9 cellular contexts compared by ENCODE assay signal in the genomic region with DNA sequence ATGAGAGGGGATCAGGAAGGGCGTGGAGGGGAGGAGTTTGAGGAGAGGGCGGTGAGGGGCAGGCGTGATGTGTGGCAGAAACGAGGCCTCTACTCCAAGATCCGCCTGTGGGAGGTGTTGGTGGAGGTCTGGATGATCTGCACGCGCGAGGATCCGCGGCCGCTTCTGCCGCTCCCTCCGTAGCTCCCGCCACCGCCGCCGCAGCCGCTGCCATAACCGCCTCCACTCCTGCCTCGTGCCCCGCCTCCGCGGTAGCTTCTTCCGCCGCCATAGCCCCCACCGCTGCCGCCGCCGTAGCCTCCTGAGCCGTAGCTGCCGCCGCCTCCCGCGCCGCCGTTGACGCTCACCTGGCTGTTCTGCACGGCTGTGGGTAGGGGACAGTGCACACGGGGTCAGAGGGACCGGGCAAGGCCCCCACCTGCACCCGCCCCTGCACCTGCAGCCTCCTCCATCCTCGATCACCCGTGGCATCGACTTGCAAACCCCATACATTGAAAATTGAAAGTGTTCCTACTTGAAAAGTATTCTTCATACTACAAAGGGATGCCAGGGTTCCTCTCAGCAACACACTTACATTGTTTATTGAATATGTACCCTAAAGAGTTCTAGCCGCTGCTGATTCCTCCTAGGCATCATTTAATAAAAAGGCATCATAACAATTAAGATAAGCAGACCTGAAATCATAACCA. TPM values are rescaled to one million over a fixed set of nuclear protein-coding genes. Genes with fewer than 3 reads are reported as not detected.
DNase-seq lines count a peak whose midpoint lies in the region; ATAC-seq and TF ChIP-seq lines count a peak whose summit lies in the region.
"Had no signal": no experiment of that assay in that cellular context is flagged by ENCODE, and none has a peak within 500 bp of the region (broad histone marks: within the 10 kb centered on the region; RNA-seq: fewer than 3 reads in every experiment).

No MANE protein-coding gene starts in this region.

- in situ Hi-C loops in brain microvascular endothelial cell (cut with HindIII; ENCODE audit: low pct_ligation_motif_present, low sequenced_read_pairs), result no loop called here

- CTCF ChIA-PET in HEK293 (lab: Yijun Ruan, JAX), result interaction anchor here (0.6 to 1.1 kb wide), 4 partner anchors 25 to 319 kb away, joined by 3 to 6 read pairs (median 4); no protein-coding TSS in a partner anchor
- CTCF ChIA-PET in RWPE1 (lab: Yijun Ruan, JAX), result no interaction called here

- DNase-seq in activated CD4-positive, CD25-positive, alpha-beta regulatory T cell treated with anti-CD3 and anti-CD28 coated beads, Interleukin-2, amount 50 U/mL, for 16 hours (ENCODE audit: low read depth, low spot score), result peak; percentile 2
- DNase-seq in dorsolateral prefrontal cortex (peak in 5 of 10 donors; percentile 38 to 62 (median 49)), thoracic aorta (ENCODE audit: low spot score) (no peak), brain microvascular endothelial cell (no peak), RWPE1 (ENCODE audit: low spot score) (no peak)

- no peak overlapping the region for H3K27ac ChIP-seq in HEK293 (ENCODE audit: extremely low read depth, low read depth, low read length)
- no peak overlapping the region for H3K27ac ChIP-seq in dorsolateral prefrontal cortex
- H3K27ac ChIP-seq in neural cell (ENCODE audit: low read length), result no peak overlapping the region
- no peak overlapping the region for H3K27ac ChIP-seq in thoracic aorta
- no peak overlapping the region for H3K27ac ChIP-seq in brain microvascular endothelial cell
- no peak overlapping the region for H3K27ac ChIP-seq in RWPE1

- H3K36me3 ChIP-seq in HEK293 (ENCODE audit: control insufficient read depth in 2 of 2, insufficient read depth in 1 of 2, low read length in 2 of 2) (no peaks in the 10 kb centered on the region), neural cell (ENCODE audit: insufficient read depth, low read length) (no peaks in the 10 kb centered on the region), thoracic aorta (no peaks in the 10 kb centered on the region), brain microvascular endothelial cell (replicated peaks) (no peaks in the 10 kb centered on the region)

- TF ChIP-seq CTCF in HEK293 (tag by site-specific recombination; IDR thresholded peaks at IDR 0.05), result no peak
- TF ChIP-seq CTCF in dorsolateral prefrontal cortex (IDR thresholded peaks at IDR 0.05 in 54 of 56, conservative IDR thresholded peaks at IDR 0.05 in 2 of 56; ENCODE audit: low read depth in 1 of 56, partially characterized antibody in 56 of 56), result no peak
- TF ChIP-seq CTCF in neural cell (IDR thresholded peaks at IDR 0.05; ENCODE audit: poor library complexity, severe bottlenecking), result no peak
- TF ChIP-seq CTCF in thoracic aorta (IDR thresholded peaks at IDR 0.05), result no peak
- TF ChIP-seq CTCF in brain microvascular endothelial cell (IDR thresholded peaks at IDR 0.05; ENCODE audit: low read depth, low read length, missing control alignments), result no peak
- no peak for TF ChIP-seq CTCF in RWPE1 (conservative IDR thresholded peaks at IDR 0.05; ENCODE audit: low read depth)

- no peak overlapping the region for H3K4me3 ChIP-seq in HEK293 (ENCODE audit: low read depth, low read length)
- H3K4me3 ChIP-seq in dorsolateral prefrontal cortex, result peak overlapping the region in 58 of 59 donors; percentile 14 to 66 (median 43)
- H3K4me3 ChIP-seq in neural cell (ENCODE audit: low read length), result peak overlapping the region; percentile 64
- peak overlapping the region; percentile 61 for H3K4me3 ChIP-seq in thoracic aorta
- no peak overlapping the region for H3K4me3 ChIP-seq in brain microvascular endothelial cell (ENCODE audit: low read depth, low read length)

- POLR2A ChIA-PET in HEK293 (lab: Yijun Ruan, JAX) (no interaction called here), RWPE1 (lab: Yijun Ruan, JAX; ENCODE audit: low non-redundant PET) (no interaction called here)

- no peak for TF ChIP-seq EP300 in neural cell (conservative IDR thresholded peaks at IDR 0.05; ENCODE audit: poor library complexity, severe bottlenecking)

- H3K27me3 ChIP-seq in dorsolateral prefrontal cortex (peaks cover 0 to 40% (median 3%) of the 10 kb centered on the region in 45 donors), neural cell (ENCODE audit: insufficient read depth, low read depth, low read length) (peaks cover 19% of the 10 kb centered on the region), thoracic aorta (replicated peaks; ENCODE audit: insufficient read depth) (no peaks in the 10 kb centered on the region), brain microvascular endothelial cell (replicated peaks) (peaks cover 28% of the 10 kb centered on the region)

- peak overlapping the region; percentile 52 for H3K9ac ChIP-seq in neural cell (ENCODE audit: low read length)

- H3K9me2 ChIP-seq in neural cell (ENCODE audit: insufficient read depth, low read length), result no peaks in the 10 kb centered on the region

- no peaks in the 10 kb centered on the region for H3F3A ChIP-seq in neural cell (ENCODE audit: insufficient read depth, low read length, poor library complexity, severe bottlenecking)

- H3K4me1 ChIP-seq in HEK293 (ENCODE audit: control insufficient read depth, insufficient read depth, low read length), result no peaks in the 10 kb centered on the region
- H3K4me1 ChIP-seq in thoracic aorta (ENCODE audit: control insufficient read depth in 1 of 2, low read depth in 2 of 2), result peaks cover 0 to 8% of the 10 kb centered on the region in 2 donors

- H4K20me1 ChIP-seq in neural cell (ENCODE audit: insufficient read depth), result no peaks in the 10 kb centered on the region

- ATAC-seq in thoracic aorta (ENCODE audit: insufficient number of reproducible peaks, low FRiP score, low read depth) (no peak), HG03565 (IDR thresholded peaks at IDR 0.05; ENCODE audit: unreplicated experiment) (no peak)
- ATAC-seq: HCT116 had no signal

- intact Hi-C loops in dorsolateral prefrontal cortex (cut with DNase I), result no loop called here

- H2AFZ ChIP-seq in neural cell (ENCODE audit: low read depth, low read length), result peak overlapping the region; percentile 68

- H3K4me2 ChIP-seq in neural cell (ENCODE audit: low read length), result peak overlapping the region; percentile 48

- H3K79me2 ChIP-seq in neural cell (replicated peaks; ENCODE audit: insufficient read depth, low read length), result no peaks in the 10 kb centered on the region

- TF ChIP-seq RAD21 in neural cell (conservative IDR thresholded peaks at IDR 0.05), result no peak

- H3K9me3 ChIP-seq in HEK293 (ENCODE audit: control insufficient read depth, insufficient read depth, low read depth, low read length), result no peaks in the 10 kb centered on the region
- no peaks in the 10 kb centered on the region for H3K9me3 ChIP-seq in neural cell (ENCODE audit: low read length)
- no peaks in the 10 kb centered on the region for H3K9me3 ChIP-seq in thoracic aorta

TF ChIP-seq in HEK293, 187 proteins besides CTCF, POLR2A, EP300 and RAD21 (continues in another document):
- TF ChIP-seq ZBTB17 (tag by site-specific recombination; IDR thresholded peaks at IDR 0.05) (peak; percentile 43; the same call in 1 of the 2 replicates), ZFP37 (tag by site-specific recombination; IDR thresholded peaks at IDR 0.05) (no peak), OSR2 (tag by site-specific recombination; IDR thresholded peaks at IDR 0.05) (peak; percentile 50; the same call in 1 of the 2 replicates), EGR2 (tag by site-specific recombination; IDR thresholded peaks at IDR 0.05; ENCODE audit: low read depth) (peak; percentile 92), ZNF677 (tag by site-specific recombination; IDR thresholded peaks at IDR 0.05) (no peak), ZFHX2 (tag by site-specific recombination; conservative IDR thresholded peaks at IDR 0.05) (peak; percentile 98)
- TF ChIP-seq, protein P1, sequence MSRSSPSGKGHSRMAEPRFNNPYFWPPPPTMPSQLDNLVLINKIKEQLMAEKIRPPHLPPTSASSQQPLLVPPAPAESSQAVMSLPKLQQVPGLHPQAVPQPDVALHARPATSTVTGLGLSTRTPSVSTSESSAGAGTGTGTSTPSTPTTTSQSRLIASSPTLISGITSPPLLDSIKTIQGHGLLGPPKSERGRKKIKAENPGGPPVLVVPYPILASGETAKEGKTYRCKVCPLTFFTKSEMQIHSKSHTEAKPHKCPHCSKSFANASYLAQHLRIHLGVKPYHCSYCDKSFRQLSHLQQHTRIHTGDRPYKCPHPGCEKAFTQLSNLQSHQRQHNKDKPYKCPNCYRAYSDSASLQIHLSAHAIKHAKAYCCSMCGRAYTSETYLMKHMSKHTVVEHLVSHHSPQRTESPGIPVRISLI (tag by site-specific recombination; IDR thresholded peaks at IDR 0.05), result no peak

TF ChIP-seq in neural cell, 6 proteins besides CTCF, POLR2A, EP300 and RAD21 (continues in another document):
- no peak for TF ChIP-seq TAF1 (IDR thresholded peaks at IDR 0.05; ENCODE audit: low read depth)
- no peak for TF ChIP-seq SMC3 (conservative IDR thresholded peaks at IDR 0.05; ENCODE audit: poor library complexity)

RNA-seq across cellular contexts. Expression of a gene that starts 11.0 kb away (rescaled TPM):
- total RNA-seq in dorsolateral prefrontal cortex (1 to 10 TPM in 1 of 120 experiments, under 1 TPM in 11, not detected in 108; 0.16 to 1.0 (median 0.22) TPM), thoracic aorta (1 to 10 TPM in 1 of 2 donors, not detected in 1; 3.5 TPM)
- polyA plus RNA-seq in neural cell, result not detected in 2 replicates
- not detected in 2 replicates for polyA minus RNA-seq in neural cell

RNA-seq across cellular contexts. Expression of a gene that starts 12.1 kb away (rescaled TPM):
- total RNA-seq in dorsolateral prefrontal cortex, result under 1 TPM in 1 of 120 experiments, not detected in 119; 0.07 TPM
- not detected in 2 replicates for polyA plus RNA-seq in neural cell
- polyA minus RNA-seq in neural cell, result not detected in 2 replicates
- total RNA-seq in thoracic aorta, result under 1 TPM in 1 of 2 donors, not detected in 1; 0.41 TPM

RNA-seq across cellular contexts. Expression of a gene that starts 39.2 kb away (rescaled TPM):
- total RNA-seq in dorsolateral prefrontal cortex (under 1 TPM in 2 of 120 experiments, not detected in 118; 0.20 to 0.48 TPM), thoracic aorta (1 to 10 TPM in 1 of 2 donors, not detected in 1; 1.4 TPM)
- not detected in 2 replicates for polyA plus RNA-seq in neural cell
- polyA minus RNA-seq in neural cell, result not detected in 2 replicates

Comparison
In these comparisons a context has a peak if more than half of its experiments do, and no peak if none do; other contexts are left out.
1. H3K4me3 ChIP-seq: peak in dorsolateral prefrontal cortex (58 of 59), neural cell (single experiment) and thoracic aorta (single experiment); none in HEK293 (single experiment) and brain microvascular endothelial cell (single experiment).